1 cellular context compared by ENCODE assay signal in genomic region chr14:96940009-96940408, GRCh38.
A peak's percentile ranks its signal among the peaks of the same experiment; 100 is the strongest.
TF ChIP-seq lines count a peak whose summit lies in the region.

No MANE protein-coding gene starts in this region.

TF ChIP-seq in HepG2, 621 proteins besides CTCF, POLR2A, EP300 and RAD21 (continued from another document):
- TF ChIP-seq REST (IDR thresholded peaks at IDR 0.05; ENCODE audit: borderline replicate concordance in 1 of 2, low read depth in 1 of 2, low read length in 2 of 2) = peak; percentile 87 to 95
- TF ChIP-seq ZNF547 (CRISPR knock-in tag; IDR thresholded peaks at IDR 0.05) = no peak
- TF ChIP-seq ZNF703 (CRISPR knock-in tag; IDR thresholded peaks at IDR 0.05; ENCODE audit: borderline replicate concordance) = no peak
- TF ChIP-seq PHB2 (IDR thresholded peaks at IDR 0.05; ENCODE audit: partially characterized antibody) = no peak
- TF ChIP-seq PBX2 (CRISPR knock-in tag; IDR thresholded peaks at IDR 0.05) = peak; percentile 31; the same call in 1 of the 2 replicates
TF ChIP-seq in HepG2: peak in this region for 5.
